Comparison of ENCODE assay signal across 1 cellular context in genomic region chr5:90606539-90606938, GRCh38.
TF ChIP-seq lines count a peak whose summit lies in the region.

No MANE protein-coding gene starts in this region.

TF ChIP-seq in K562, 482 proteins besides CTCF, POLR2A, EP300 and RAD21 (continued from another document and continues in another):
- no peak for TF ChIP-seq NFE2L1 (tag; IDR thresholded peaks at IDR 0.05; ENCODE audit: borderline replicate concordance, low read depth)
- no peak for TF ChIP-seq SNRNP70 (optimal IDR thresholded peaks at IDR 0.05; ENCODE audit: low read depth, low read length)
- TF ChIP-seq MGA (IDR thresholded peaks at IDR 0.05): no peak
- no peak for TF ChIP-seq NR4A1 (CRISPR knock-in tag; IDR thresholded peaks at IDR 0.05)
- TF ChIP-seq NR4A1 (tag; IDR thresholded peaks at IDR 0.05): no peak
- TF ChIP-seq ZNF165 (CRISPR knock-in tag; IDR thresholded peaks at IDR 0.05; ENCODE audit: borderline replicate concordance): no peak
- no peak for TF ChIP-seq ATF1 (CRISPR knock-in tag; IDR thresholded peaks at IDR 0.05)
- TF ChIP-seq ATF1 (tag; IDR thresholded peaks at IDR 0.05): no peak
- TF ChIP-seq SRSF1 (IDR thresholded peaks at IDR 0.05; ENCODE audit: low read depth, low read length): no peak
- no peak for TF ChIP-seq RNF219 (CRISPR knock-in tag; IDR thresholded peaks at IDR 0.05)
- TF ChIP-seq COPS2 (conservative IDR thresholded peaks at IDR 0.05): no peak
- no peak for TF ChIP-seq ZNF766 (CRISPR knock-in tag; conservative IDR thresholded peaks at IDR 0.05)
- TF ChIP-seq NFATC3 (IDR thresholded peaks at IDR 0.05): no peak
- no peak for TF ChIP-seq NEUROD1 (IDR thresholded peaks at IDR 0.05; ENCODE audit: borderline replicate concordance, low read depth, low read length, partially characterized antibody)
- no peak for TF ChIP-seq ZBTB9 (CRISPR knock-in tag; IDR thresholded peaks at IDR 0.05)
- peak; percentile 11; the same call in 1 of the 2 replicates for TF ChIP-seq ZNF316 (IDR thresholded peaks at IDR 0.05)
- TF ChIP-seq ZNF174 (CRISPR knock-in tag; IDR thresholded peaks at IDR 0.05): no peak
- no peak for TF ChIP-seq SLC30A9 (CRISPR knock-in tag; IDR thresholded peaks at IDR 0.05)
- TF ChIP-seq ZNF253 (CRISPR knock-in tag; conservative IDR thresholded peaks at IDR 0.05): no peak
- TF ChIP-seq CEBPG (CRISPR knock-in tag; IDR thresholded peaks at IDR 0.05): no peak
- peak; percentile 51 to 54; a peak in 3 of 4 replicates for TF ChIP-seq CEBPG (tag; conservative IDR thresholded peaks at IDR 0.05 in 1 of 2, IDR thresholded peaks at IDR 0.05 in 1 of 2)
- TF ChIP-seq FOXK1 (CRISPR knock-in tag; IDR thresholded peaks at IDR 0.05; ENCODE audit: borderline replicate concordance): no peak
- no peak for TF ChIP-seq ETV1 (tag; conservative IDR thresholded peaks at IDR 0.05; ENCODE audit: low read depth)
- no peak for TF ChIP-seq ATF2 (CRISPR knock-in tag; IDR thresholded peaks at IDR 0.05)
- TF ChIP-seq MAFK (IDR thresholded peaks at IDR 0.05; ENCODE audit: low read length): no peak
- TF ChIP-seq CHD2 (IDR thresholded peaks at IDR 0.05; ENCODE audit: low read depth, low read length): no peak
- no peak for TF ChIP-seq MTA2 (IDR thresholded peaks at IDR 0.05; ENCODE audit: low read depth)
- no peak for TF ChIP-seq SNAPC5 (CRISPR knock-in tag; IDR thresholded peaks at IDR 0.05)
- no peak for TF ChIP-seq ZNF324 (CRISPR knock-in tag; IDR thresholded peaks at IDR 0.05)
- TF ChIP-seq PKNOX1 (IDR thresholded peaks at IDR 0.05): peak; percentile 83
- no peak for TF ChIP-seq PHB2 (IDR thresholded peaks at IDR 0.05; ENCODE audit: low read depth)
- TF ChIP-seq MCM5 (IDR thresholded peaks at IDR 0.05; ENCODE audit: low read depth): no peak
- TF ChIP-seq ETS2 (tag; IDR thresholded peaks at IDR 0.05; ENCODE audit: borderline replicate concordance, poor library complexity, severe bottlenecking): no peak
- no peak for TF ChIP-seq MLLT1 (IDR thresholded peaks at IDR 0.05)
- TF ChIP-seq PRMT5 (CRISPR knock-in tag; IDR thresholded peaks at IDR 0.05): no peak
- no peak for TF ChIP-seq ZMIZ1 (IDR thresholded peaks at IDR 0.05; ENCODE audit: low read depth in 2 of 2, low read length in 2 of 2)
- TF ChIP-seq ASH1L (IDR thresholded peaks at IDR 0.05; ENCODE audit: borderline replicate concordance, low read depth, partially characterized antibody): no peak
- peak; percentile 53 for TF ChIP-seq MYC (IDR thresholded peaks at IDR 0.05; ENCODE audit: low read depth, low read length)
- no peak for TF ChIP-seq MYC (CRISPR knock-in tag; IDR thresholded peaks at IDR 0.05; ENCODE audit: borderline replicate concordance, low read depth)
